ENCODE assay signal across 1 cellular context in genomic region chr2:234559609-234560008, GRCh38.
TF ChIP-seq lines count a peak whose summit lies in the region.

No MANE protein-coding gene starts in this region.

TF ChIP-seq in HepG2, 621 proteins besides CTCF, POLR2A, EP300 and RAD21 (continued from another document):
- TF ChIP-seq FOSL2 (CRISPR knock-in tag; IDR thresholded peaks at IDR 0.05), result peak; percentile 23; the same call in 1 of the 2 replicates
- TF ChIP-seq POLR2AphosphoS2 (IDR thresholded peaks at IDR 0.05; ENCODE audit: low read depth, low read length), result no peak
- TF ChIP-seq, protein P1, sequence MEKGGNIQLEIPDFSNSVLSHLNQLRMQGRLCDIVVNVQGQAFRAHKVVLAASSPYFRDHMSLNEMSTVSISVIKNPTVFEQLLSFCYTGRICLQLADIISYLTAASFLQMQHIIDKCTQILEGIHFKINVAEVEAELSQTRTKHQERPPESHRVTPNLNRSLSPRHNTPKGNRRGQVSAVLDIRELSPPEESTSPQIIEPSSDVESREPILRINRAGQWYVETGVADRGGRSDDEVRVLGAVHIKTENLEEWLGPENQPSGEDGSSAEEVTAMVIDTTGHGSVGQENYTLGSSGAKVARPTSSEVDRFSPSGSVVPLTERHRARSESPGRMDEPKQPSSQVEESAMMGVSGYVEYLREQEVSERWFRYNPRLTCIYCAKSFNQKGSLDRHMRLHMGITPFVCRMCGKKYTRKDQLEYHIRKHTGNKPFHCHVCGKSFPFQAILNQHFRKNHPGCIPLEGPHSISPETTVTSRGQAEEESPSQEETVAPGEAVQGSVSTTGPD (CRISPR knock-in tag; IDR thresholded peaks at IDR 0.05), result no peak
- TF ChIP-seq, protein P2, sequence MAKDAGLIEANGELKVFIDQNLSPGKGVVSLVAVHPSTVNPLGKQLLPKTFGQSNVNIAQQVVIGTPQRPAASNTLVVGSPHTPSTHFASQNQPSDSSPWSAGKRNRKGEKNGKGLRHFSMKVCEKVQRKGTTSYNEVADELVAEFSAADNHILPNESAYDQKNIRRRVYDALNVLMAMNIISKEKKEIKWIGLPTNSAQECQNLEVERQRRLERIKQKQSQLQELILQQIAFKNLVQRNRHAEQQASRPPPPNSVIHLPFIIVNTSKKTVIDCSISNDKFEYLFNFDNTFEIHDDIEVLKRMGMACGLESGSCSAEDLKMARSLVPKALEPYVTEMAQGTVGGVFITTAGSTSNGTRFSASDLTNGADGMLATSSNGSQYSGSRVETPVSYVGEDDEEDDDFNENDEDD (CRISPR knock-in tag; IDR thresholded peaks at IDR 0.05; ENCODE audit: borderline replicate concordance), result no peak
- no peak for TF ChIP-seq ZMYM4 (CRISPR knock-in tag; IDR thresholded peaks at IDR 0.05)
- no peak for TF ChIP-seq FOXA3 (CRISPR knock-in tag; IDR thresholded peaks at IDR 0.05)
